8 cellular contexts compared by ENCODE assay signal in the genomic region with DNA sequence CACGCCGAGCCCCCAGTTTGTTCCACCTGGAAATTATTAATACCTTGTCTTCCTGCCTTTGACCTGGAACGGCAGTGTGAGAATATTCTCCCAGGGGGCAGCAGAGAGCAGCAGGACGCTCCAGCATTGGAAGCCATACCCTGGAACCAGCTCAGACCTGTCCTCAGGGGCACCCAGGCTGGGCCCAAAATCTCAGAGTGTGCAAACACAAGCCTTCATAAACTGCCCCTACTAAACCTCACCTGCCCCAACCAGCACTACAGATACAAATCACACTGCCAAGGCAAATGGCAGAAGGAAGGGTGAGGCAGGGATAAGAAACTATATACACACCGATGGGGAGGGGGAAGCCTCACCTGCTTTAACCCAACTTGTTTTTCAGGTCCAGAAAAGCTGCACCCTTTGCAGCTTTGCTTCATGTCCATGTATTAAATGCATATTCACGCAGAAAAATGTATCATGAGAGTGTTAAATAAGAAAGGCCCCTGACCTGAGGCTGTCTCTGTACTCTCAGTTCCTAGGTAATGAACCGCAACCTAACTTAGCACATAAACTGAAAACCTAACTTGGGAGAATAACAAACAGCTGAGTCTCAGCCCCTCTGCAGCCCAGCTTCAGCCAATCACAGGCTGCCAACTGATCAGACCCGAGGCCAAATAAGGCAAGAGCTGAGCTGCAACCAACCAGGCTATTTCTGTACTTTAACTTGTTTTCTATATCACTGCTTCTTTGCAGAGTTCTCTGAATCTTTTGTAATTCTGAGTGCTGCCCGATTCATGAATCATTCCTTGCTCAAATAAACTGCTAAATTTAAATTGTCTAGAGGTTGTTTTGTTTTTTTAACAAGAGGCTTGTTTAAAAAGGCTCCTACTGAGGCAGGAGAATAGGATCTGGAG.
A peak's percentile ranks its signal among the peaks of the same experiment; 100 is the strongest.
DNase-seq lines count a peak whose midpoint lies in the region; ATAC-seq and TF ChIP-seq lines count a peak whose summit lies in the region.

No MANE protein-coding gene starts in this region.

- no peak overlapping the region for H3K27ac Mint-ChIP-seq in activated T-cell treated with anti-CD3 and anti-CD28 coated beads, Interleukin-2, amount 50 U/mL, for 24 hours

- WGBS in aorta, 2 donors: 56 to 57% methylated on average over 9 of the region's 9 CpGs

- no peaks in the 10 kb centered on the region for H3F3A ChIP-seq in OCI-LY1 (ENCODE audit: insufficient read depth, low read length)

- peak overlapping the region; percentile 97 for H2AFZ ChIP-seq in OCI-LY1 (ENCODE audit: low read length)

- peak overlapping the region; percentile 22; the same call in 1 of the 2 replicates for H3K9ac ChIP-seq in OCI-LY1 (ENCODE audit: low read length)

- H3K36me3 Mint-ChIP-seq in activated T-cell treated with anti-CD3 and anti-CD28 coated beads, Interleukin-2, amount 50 U/mL, for 24 hours (ENCODE audit: low read depth): no peaks in the 10 kb centered on the region

- H4K20me1 ChIP-seq in OCI-LY1 (ENCODE audit: insufficient read depth, low read length): no peaks in the 10 kb centered on the region

- H3K9me3 ChIP-seq in OCI-LY1 (ENCODE audit: low read length): no peaks in the 10 kb centered on the region
- peaks cover 2% of the 10 kb centered on the region for H3K9me3 ChIP-seq in aorta (ENCODE audit: control insufficient read depth, low read length)

- no peaks in the 10 kb centered on the region for H3K9me3 Mint-ChIP-seq in activated T-cell treated with anti-CD3 and anti-CD28 coated beads, Interleukin-2, amount 50 U/mL, for 24 hours

- no peaks in the 10 kb centered on the region for H3K27me3 ChIP-seq in OCI-LY1 (ENCODE audit: insufficient read depth, low read length)
- H3K27me3 ChIP-seq in foreskin keratinocyte: no peaks in the 10 kb centered on the region
- no peaks in the 10 kb centered on the region for H3K27me3 ChIP-seq in aorta (ENCODE audit: control insufficient read depth in 1 of 2, insufficient read depth in 2 of 2, low read length in 1 of 2)

- H3K79me2 ChIP-seq in OCI-LY1 (ENCODE audit: insufficient read depth, low read length): no peaks in the 10 kb centered on the region

- peak overlapping the region; percentile 55 for H3K4me2 ChIP-seq in OCI-LY1 (ENCODE audit: low read length)

- intact Hi-C loops in posterior cingulate gyrus (cut with DNase I) (no loop called here), aorta (cut with DNase I) (no loop called here)

- peaks cover 22% of the 10 kb centered on the region for H3K4me1 ChIP-seq in OCI-LY1 (ENCODE audit: insufficient read depth, low read length, severe bottlenecking)
- H3K4me1 ChIP-seq in foreskin keratinocyte: peaks cover 4% of the 10 kb centered on the region
- no peaks in the 10 kb centered on the region for H3K4me1 ChIP-seq in aorta (ENCODE audit: control insufficient read depth in 1 of 2, insufficient read depth in 2 of 2, low read length in 2 of 2)

- no peaks in the 10 kb centered on the region for H3K27me3 Mint-ChIP-seq in activated T-cell treated with anti-CD3 and anti-CD28 coated beads, Interleukin-2, amount 50 U/mL, for 24 hours

- H3K4me3 Mint-ChIP-seq in activated T-cell treated with anti-CD3 and anti-CD28 coated beads, Interleukin-2, amount 50 U/mL, for 24 hours: no peak overlapping the region

- ATAC-seq in GM21423 (IDR thresholded peaks at IDR 0.05; ENCODE audit: unreplicated experiment) (peak; percentile 82), foreskin keratinocyte (peak; percentile 90), aorta (ENCODE audit: low FRiP score) (peak; percentile 81)

- peak; percentile 44 for DNase-seq in DMS79 (lab: John Stamatoyannopoulos, UW)
- DNase-seq in HT-29 (ENCODE audit: low spot score): peak; percentile 76
- DNase-seq in activated T-cell treated with anti-CD3 and anti-CD28 coated beads, Interleukin-2, amount 50 U/mL, for 24 hours: peak; percentile 69
- DNase-seq in foreskin keratinocyte: peak; percentile 48 to 74
- peak in 7 of 10 donors; percentile 16 to 91 (median 49) for DNase-seq in posterior cingulate gyrus
- DNase-seq in aorta: peak in 1 of 2 donors; percentile 63

- H3K4me1 Mint-ChIP-seq in activated T-cell treated with anti-CD3 and anti-CD28 coated beads, Interleukin-2, amount 50 U/mL, for 24 hours (ENCODE audit: low read depth): peaks cover 10% of the 10 kb centered on the region

- TF ChIP-seq CTCF in OCI-LY1 (IDR thresholded peaks at IDR 0.05; ENCODE audit: low read length) (peak; percentile 89), foreskin keratinocyte (conservative IDR thresholded peaks at IDR 0.05) (peak; percentile 94)

- no peaks in the 10 kb centered on the region for H3K9me2 ChIP-seq in OCI-LY1 (ENCODE audit: low read depth, low read length)

- H3K4me3 ChIP-seq in OCI-LY1 (ENCODE audit: low read depth, low read length, poor library complexity, severe bottlenecking) (peak overlapping the region; percentile 38), aorta (ENCODE audit: low read length in 2 of 2) (no peak overlapping the region)

- no peaks in the 10 kb centered on the region for H3K36me3 ChIP-seq in OCI-LY1 (ENCODE audit: insufficient read depth, low read length)
- no peaks in the 10 kb centered on the region for H3K36me3 ChIP-seq in aorta (ENCODE audit: control insufficient read depth in 1 of 2, insufficient read depth in 2 of 2, low read length in 1 of 2)

- H3K27ac ChIP-seq in OCI-LY1 (ENCODE audit: low read depth, low read length, poor library complexity, severe bottlenecking) (peak overlapping the region; percentile 64), foreskin keratinocyte (no peak overlapping the region), aorta (ENCODE audit: low read depth in 1 of 2, low read length in 2 of 2) (no peak overlapping the region)
